23 cellular contexts compared by ENCODE assay signal in the genomic region with DNA sequence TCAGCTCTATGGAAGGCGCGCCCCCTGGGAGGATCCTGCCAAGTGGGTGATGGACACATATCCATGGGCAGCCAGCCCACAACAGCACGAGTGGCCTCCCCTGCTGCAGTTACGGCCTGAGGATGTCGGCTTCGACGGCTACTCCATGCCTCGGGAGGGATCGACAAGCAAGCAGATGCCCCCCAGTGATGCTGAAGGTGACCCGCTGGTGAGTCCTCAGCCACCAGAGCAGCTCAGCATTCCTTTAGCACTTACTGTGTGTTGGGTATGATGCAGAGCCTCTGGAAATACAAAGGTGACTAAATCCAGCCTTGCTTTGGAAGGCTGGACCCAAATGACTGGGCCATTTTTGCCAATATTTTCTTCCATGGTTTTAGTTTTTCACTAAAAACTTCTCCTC. TPM values are rescaled to one million over a fixed set of nuclear protein-coding genes. Genes with fewer than 3 reads are reported as not detected.
DNase-seq lines count a peak whose midpoint lies in the region; FAIRE-seq and TF ChIP-seq lines count a peak whose summit lies in the region.
"Had no signal": no experiment of that assay in that cellular context is flagged by ENCODE, and none has a peak within 500 bp of the region (broad histone marks: within the 10 kb centered on the region; RNA-seq: fewer than 3 reads in every experiment).

No MANE protein-coding gene starts in this region.

- H3K4me1 ChIP-seq in ACC112 (ENCODE audit: control insufficient read depth, insufficient read depth, low read length, unreplicated experiment), result peaks cover 54% of the 10 kb centered on the region
- peaks cover 20 to 47% of the 10 kb centered on the region in 2 donors for H3K4me1 ChIP-seq in ascending aorta
- peaks cover 24 to 33% (median 28%) of the 10 kb centered on the region in 3 donors for H3K4me1 ChIP-seq in esophagus squamous epithelium

- H3K27ac ChIP-seq in ACC112 (ENCODE audit: low read depth, low read length) (peak overlapping the region; percentile 51), ascending aorta (peak overlapping the region; percentile 50 to 85), esophagus squamous epithelium (no peak overlapping the region)
- H3K27ac ChIP-seq: SJSA1 had no signal

- FAIRE-seq in H54 (lab: Jason Lieb, UNC), result no peak
- FAIRE-seq: GM12878 had no signal

- no peaks in the 10 kb centered on the region for H3K27me3 Mint-ChIP-seq in osteocyte (ENCODE audit: unreplicated experiment)
- H3K27me3 Mint-ChIP-seq: CD4-positive, CD25-positive, alpha-beta regulatory T cell had no signal

- peaks cover 36% of the 10 kb centered on the region for H3K36me3 Mint-ChIP-seq in osteocyte (ENCODE audit: unreplicated experiment)
- H3K36me3 Mint-ChIP-seq: CD4-positive, CD25-positive, alpha-beta regulatory T cell had no signal

- H2AFZ ChIP-seq in ACC112 (ENCODE audit: low read length, unreplicated experiment), result no peak overlapping the region
- H2AFZ ChIP-seq: GM23338 had no signal

- peak; percentile 29 for DNase-seq in H54 (ENCODE audit: insufficient read length, low spot score)
- no peak for DNase-seq in ascending aorta (ENCODE audit: low spot score in 2 of 2)
- no peak for DNase-seq in osteocyte (ENCODE audit: extremely low spot score, unreplicated experiment)
- no peak for DNase-seq in esophagus squamous epithelium (lab: John Stamatoyannopoulos, UW)
- DNase-seq in AG20443 (ENCODE audit: low spot score), result no peak
- no peak for DNase-seq in NCI-H1105 treated with DMSO at 0.1 percent for 48 hours (lab: John Stamatoyannopoulos, UW)
- DNase-seq: Caco-2; CD4-positive, CD25-positive, alpha-beta regulatory T cell; DMS53; KG1; MG63; NCI-H1092; NCI-H2081 treated with DMSO at 0.1 percent for 48 hours; NCI-H510A; NCI-H774; PC-3 had no signal

- no peak overlapping the region for H3K4me3 Mint-ChIP-seq in osteocyte (ENCODE audit: unreplicated experiment)
- H3K4me3 Mint-ChIP-seq: B cell; CD4-positive, CD25-positive, alpha-beta regulatory T cell; GM23338 had no signal

- H3K27me3 ChIP-seq in ACC112 (ENCODE audit: insufficient read depth, low read length) (no peaks in the 10 kb centered on the region), ascending aorta (no peaks in the 10 kb centered on the region), esophagus squamous epithelium (no peaks in the 10 kb centered on the region)
- H3K27me3 ChIP-seq: MG63, SJSA1 had no signal

- peaks cover 5% of the 10 kb centered on the region for H3K79me2 ChIP-seq in ACC112 (ENCODE audit: control insufficient read depth, insufficient read depth, low read length, unreplicated experiment)

- intact Hi-C loops in ascending aorta (cut with DNase I) (loop anchor here (5.0 to 10.0 kb wide), 4 partner anchors 162 to 550 kb away; no protein-coding TSS in a partner anchor), esophagus squamous epithelium (cut with DNase I) (no loop called here)

- H3K4me1 Mint-ChIP-seq in osteocyte (ENCODE audit: unreplicated experiment), result peaks cover 68% of the 10 kb centered on the region
- H3K4me1 Mint-ChIP-seq: CD4-positive, CD25-positive, alpha-beta regulatory T cell; GM23338 had no signal

- peak overlapping the region; percentile 86 for H3K27ac Mint-ChIP-seq in osteocyte (ENCODE audit: unreplicated experiment)
- H3K27ac Mint-ChIP-seq: B cell; CD4-positive, CD25-positive, alpha-beta regulatory T cell; GM23338 had no signal

- peaks cover 53% of the 10 kb centered on the region for H3K36me3 ChIP-seq in ACC112 (ENCODE audit: insufficient read depth, low read length)
- peaks cover 50 to 70% of the 10 kb centered on the region in 2 donors for H3K36me3 ChIP-seq in ascending aorta
- peaks cover 0 to 69% (median 8%) of the 10 kb centered on the region in 3 donors for H3K36me3 ChIP-seq in esophagus squamous epithelium

- TF ChIP-seq CTCF in ascending aorta (IDR thresholded peaks at IDR 0.05) (no peak), osteocyte (IDR thresholded peaks at IDR 0.05) (no peak), esophagus squamous epithelium (IDR thresholded peaks at IDR 0.05) (no peak)

- TF ChIP-seq POLR2A in H54 (IDR thresholded peaks at IDR 0.05; ENCODE audit: low read depth, low read length) (no peak), esophagus squamous epithelium (IDR thresholded peaks at IDR 0.05) (no peak)

- H3K4me3 ChIP-seq in ACC112 (ENCODE audit: low read depth, low read length), result no peak overlapping the region
- no peak overlapping the region for H3K4me3 ChIP-seq in ascending aorta
- H3K4me3 ChIP-seq in esophagus squamous epithelium, result no peak overlapping the region
- H3K4me3 ChIP-seq: GM12878, GM23338, MG63, SJSA1 had no signal

- WGBS in esophagus squamous epithelium, 2 donors, result 94 to 100% methylated on average over 1 to 10 of the region's 10 CpGs

- H3K9me3 ChIP-seq in ascending aorta, result no peaks in the 10 kb centered on the region
- H3K9me3 ChIP-seq in esophagus squamous epithelium, result no peaks in the 10 kb centered on the region
- H3K9me3 ChIP-seq: Caco-2, MG63, SJSA1 had no signal

- H3K9me3 Mint-ChIP-seq in osteocyte (ENCODE audit: unreplicated experiment), result no peaks in the 10 kb centered on the region
- H3K9me3 Mint-ChIP-seq: CD4-positive, CD25-positive, alpha-beta regulatory T cell; GM23338 had no signal

RNA-seq across cellular contexts. Expression of gene DBX1, which starts 45.7 kb away (rescaled TPM):
- total RNA-seq in ascending aorta (not detected), osteocyte (not detected in 2 replicates), esophagus squamous epithelium (not detected)
- total RNA-seq: A673; B cell; Caco-2; CD4-positive, CD25-positive, alpha-beta regulatory T cell; G401; GM12878; GM23338; PC-3; SJSA1 had no signal

Comparison
In these comparisons a context has a peak if more than half of its experiments do, and no peak if none do; other contexts are left out.
1. H3K27ac ChIP-seq: peak in ACC112 (single experiment) and ascending aorta (2 of 2); none in esophagus squamous epithelium (0 of 4).